Comparison of ENCODE assay signal across 19 cellular contexts in the genomic region with DNA sequence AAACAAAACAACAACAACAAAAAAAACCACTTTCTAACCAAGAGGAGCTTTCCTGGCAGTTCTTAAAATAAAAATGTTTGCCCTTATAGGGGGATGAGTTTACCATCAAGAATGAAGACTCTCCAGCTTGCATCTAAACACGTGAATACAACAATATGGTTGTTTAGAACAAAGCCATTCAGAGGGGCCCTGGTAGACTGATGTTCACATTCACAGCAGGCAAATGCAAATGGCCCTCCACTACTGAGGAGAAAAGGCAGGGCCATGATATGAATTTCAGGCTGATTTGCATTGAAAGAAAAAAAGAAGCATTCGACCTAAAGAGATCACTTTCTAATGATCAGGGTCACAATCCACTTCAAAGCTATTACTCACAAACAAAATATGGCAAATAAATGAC.
"Had no signal": no experiment of that assay in that cellular context is flagged by ENCODE, and none has a peak within 500 bp of the region (broad histone marks: within the 10 kb centered on the region; RNA-seq: fewer than 3 reads in every experiment).

No MANE protein-coding gene starts in this region.

- H3K36me3 Mint-ChIP-seq: immature natural killer cell; natural killer cell; stimulated activated effector memory CD8-positive, alpha-beta T cell treated with anti-CD3 and anti-CD28 coated beads, Interleukin-12 subunit alpha, Interleukin-12 subunit beta, amount 100 ng/mL, for 72 hours had no signal

- H3K4me3 ChIP-seq: colonic mucosa, dorsolateral prefrontal cortex, heart right ventricle, left ventricle myocardium inferior, right lobe of liver, stomach, suprapubic skin, tibial nerve had no signal

- H3K27ac ChIP-seq: colonic mucosa, dorsolateral prefrontal cortex, epithelial cell of prostate, heart right ventricle, left ventricle myocardium inferior, parathyroid adenoma, right lobe of liver, stomach, suprapubic skin, tibial nerve had no signal

- H3K4me1 ChIP-seq: colonic mucosa, heart right ventricle, left ventricle myocardium inferior, parathyroid adenoma, right lobe of liver, stomach, suprapubic skin, tibial nerve had no signal

- H3K27me3 ChIP-seq: colonic mucosa, dorsolateral prefrontal cortex, right lobe of liver had no signal

- H3K9ac ChIP-seq: parathyroid adenoma had no signal

- H3K4me3 Mint-ChIP-seq: activated B cell treated with CpG ODN at 0.5 μM for 24 hours; activated CD4-positive, alpha-beta T cell treated with anti-CD3 and anti-CD28 coated beads for 36 hours; activated naive CD8-positive, alpha-beta T cell treated with anti-CD3 and anti-CD28 coated beads for 36 hours; immature natural killer cell; natural killer cell; stimulated activated effector memory CD8-positive, alpha-beta T cell treated with anti-CD3 and anti-CD28 coated beads, Interleukin-12 subunit alpha, Interleukin-12 subunit beta, amount 100 ng/mL, for 72 hours had no signal

- H3K4me1 Mint-ChIP-seq: activated B cell treated with CpG ODN at 0.5 μM for 24 hours had no signal

- H3K9me3 ChIP-seq: colonic mucosa, right lobe of liver had no signal

- H3K36me3 ChIP-seq: colonic mucosa, heart right ventricle, left ventricle myocardium inferior, right lobe of liver, stomach, suprapubic skin, tibial nerve had no signal

- H3K27ac Mint-ChIP-seq: activated B cell treated with CpG ODN at 0.5 μM for 24 hours; activated CD4-positive, alpha-beta T cell treated with anti-CD3 and anti-CD28 coated beads for 36 hours; activated naive CD8-positive, alpha-beta T cell treated with anti-CD3 and anti-CD28 coated beads for 36 hours; immature natural killer cell; natural killer cell; stimulated activated effector memory CD8-positive, alpha-beta T cell treated with anti-CD3 and anti-CD28 coated beads, Interleukin-12 subunit alpha, Interleukin-12 subunit beta, amount 100 ng/mL, for 72 hours had no signal

- H3K79me2 ChIP-seq: parathyroid adenoma had no signal

- H2AFZ ChIP-seq: parathyroid adenoma had no signal

- DNase-seq: activated B cell treated with CpG ODN at 0.5 μM for 24 hours; activated CD4-positive, alpha-beta T cell treated with anti-CD3 and anti-CD28 coated beads, Interleukin-2, amount 50 U/mL, for 4 hours; colonic mucosa; heart right ventricle; immature natural killer cell; left ventricle myocardium inferior; small intestine; stomach; T-helper 1 cell had no signal

- H3K9me3 Mint-ChIP-seq: natural killer cell had no signal
